ENCODE assay signal across 13 cellular contexts in genomic region chr17:43482103-43483012, GRCh38. TPM values are rescaled to one million over a fixed set of nuclear protein-coding genes. Genes with fewer than 3 reads are reported as not detected.
DNase-seq lines count a peak whose midpoint lies in the region; ATAC-seq and TF ChIP-seq lines count a peak whose summit lies in the region.
"Had no signal": no experiment of that assay in that cellular context is flagged by ENCODE, and none has a peak within 500 bp of the region (broad histone marks: within the 10 kb centered on the region; RNA-seq: fewer than 3 reads in every experiment).

No MANE protein-coding gene starts in this region.

- WGBS in tibial nerve, 2 donors, result 72 to 74% methylated on average over 11 of the region's 11 CpGs

- H3K4me3 Mint-ChIP-seq in activated naive CD4-positive, alpha-beta T cell treated with anti-CD3 and anti-CD28 coated beads, Interleukin-2, amount 10 ng/mL, durations not matched to agents 7 days and 5 days, result no peak overlapping the region
- H3K4me3 Mint-ChIP-seq in activated naive CD8-positive, alpha-beta T cell, result no peak overlapping the region

- no peaks in the 10 kb centered on the region for H3K9me3 Mint-ChIP-seq in activated naive CD4-positive, alpha-beta T cell treated with anti-CD3 and anti-CD28 coated beads, Interleukin-2, amount 10 ng/mL, durations not matched to agents 7 days and 5 days
- H3K9me3 Mint-ChIP-seq in activated naive CD8-positive, alpha-beta T cell (ENCODE audit: low read depth), result no peaks in the 10 kb centered on the region

- peak overlapping the region; percentile 28 for H3K27ac Mint-ChIP-seq in activated naive CD4-positive, alpha-beta T cell treated with anti-CD3 and anti-CD28 coated beads, Interleukin-2, amount 10 ng/mL, durations not matched to agents 7 days and 5 days
- peak overlapping the region; percentile 93 for H3K27ac Mint-ChIP-seq in activated naive CD8-positive, alpha-beta T cell

- TF ChIP-seq POLR2A in tibial nerve (IDR thresholded peaks at IDR 0.05), result no peak

- TF ChIP-seq CTCF in lower lobe of right lung (IDR thresholded peaks at IDR 0.05) (no peak), tibial nerve (IDR thresholded peaks at IDR 0.05) (no peak)

- ATAC-seq in lower lobe of right lung, result no peak
- ATAC-seq in GM21786 (IDR thresholded peaks at IDR 0.05; ENCODE audit: unreplicated experiment), result no peak

- intact Hi-C loops in lower lobe of right lung (cut with DNase I), result loop anchor here (2.0 kb wide), 1 partner anchor 88 kb away; no protein-coding TSS in a partner anchor

- H3K4me1 ChIP-seq in lower lobe of right lung (peaks cover 26% of the 10 kb centered on the region), tibial nerve (peaks cover 2 to 45% (median 10%) of the 10 kb centered on the region in 4 donors)

- no peak overlapping the region for H3K4me3 ChIP-seq in lower lobe of right lung
- no peak overlapping the region for H3K4me3 ChIP-seq in tibial nerve

- peak overlapping the region; percentile 86 for H3K27ac ChIP-seq in lower lobe of right lung
- H3K27ac ChIP-seq in tibial nerve, result peak overlapping the region in 3 of 4 donors; percentile 83 to 89 (median 87)

- TF ChIP-seq EP300 in tibial nerve (IDR thresholded peaks at IDR 0.05), result no peak

- DNase-seq in activated naive CD4-positive, alpha-beta T cell treated with anti-CD3 and anti-CD28 coated beads, Interleukin-2, amount 10 ng/mL, durations not matched to agents 7 days and 5 days, result no peak
- DNase-seq in activated naive CD4-positive, alpha-beta T cell (lab: John Stamatoyannopoulos, UW), result no peak
- no peak for DNase-seq in lower lobe of right lung
- no peak for DNase-seq in tibial nerve (ENCODE audit: low spot score in 2 of 2)
- DNase-seq in cerebellar cortex (ENCODE audit: low spot score), result no peak
- no peak for DNase-seq in RPMI8226
- DNase-seq: activated gamma-delta T cell treated with Interleukin-2 at 50 U/mL for 16 hours, hippocampal formation, NCI-H446, T-helper 2 cell had no signal

- peaks cover 9% of the 10 kb centered on the region for H3K27me3 Mint-ChIP-seq in activated naive CD4-positive, alpha-beta T cell treated with anti-CD3 and anti-CD28 coated beads, Interleukin-2, amount 10 ng/mL, durations not matched to agents 7 days and 5 days
- no peaks in the 10 kb centered on the region for H3K27me3 Mint-ChIP-seq in activated naive CD8-positive, alpha-beta T cell

- CTCF ChIA-PET in activated naive CD4-positive, alpha-beta T cell treated with anti-CD3 and anti-CD28 coated beads, Interleukin-2, amount 10 ng/mL, durations not matched to agents 7 days and 5 days (lab: Charles Lee), result interaction anchor here (0.6 to 6.3 kb wide), 9 partner anchors 58 to 193 kb away, joined by 3 to 134 read pairs (median 4); partner anchors contain the start of gene ARL4D

- H3K27me3 ChIP-seq in lower lobe of right lung (ENCODE audit: low read depth), result no peaks in the 10 kb centered on the region
- H3K27me3 ChIP-seq in tibial nerve, result no peaks in the 10 kb centered on the region

- H3K9me3 ChIP-seq in lower lobe of right lung, result no peaks in the 10 kb centered on the region
- H3K9me3 ChIP-seq in tibial nerve, result no peaks in the 10 kb centered on the region
- H3K9me3 ChIP-seq: thoracic aorta had no signal

- peaks cover 39% of the 10 kb centered on the region for H3K4me1 Mint-ChIP-seq in activated naive CD4-positive, alpha-beta T cell treated with anti-CD3 and anti-CD28 coated beads, Interleukin-2, amount 10 ng/mL, durations not matched to agents 7 days and 5 days
- peaks cover 29% of the 10 kb centered on the region for H3K4me1 Mint-ChIP-seq in activated naive CD8-positive, alpha-beta T cell (ENCODE audit: low read depth)

- H3K36me3 ChIP-seq in lower lobe of right lung (no peaks in the 10 kb centered on the region), tibial nerve (no peaks in the 10 kb centered on the region)
- H3K36me3 ChIP-seq: thoracic aorta had no signal

- peaks cover 13% of the 10 kb centered on the region for H3K36me3 Mint-ChIP-seq in activated naive CD4-positive, alpha-beta T cell treated with anti-CD3 and anti-CD28 coated beads, Interleukin-2, amount 10 ng/mL, durations not matched to agents 7 days and 5 days
- no peaks in the 10 kb centered on the region for H3K36me3 Mint-ChIP-seq in activated naive CD8-positive, alpha-beta T cell

RNA-seq across cellular contexts. Expression of gene DHX8, which starts 1.4 kb away (rescaled TPM):
- total RNA-seq in lower lobe of right lung, result 56.7 TPM
- 10 to 100 TPM; 35.2 to 57.9 (median 40.7) TPM for total RNA-seq in tibial nerve
